In the genomic region with DNA sequence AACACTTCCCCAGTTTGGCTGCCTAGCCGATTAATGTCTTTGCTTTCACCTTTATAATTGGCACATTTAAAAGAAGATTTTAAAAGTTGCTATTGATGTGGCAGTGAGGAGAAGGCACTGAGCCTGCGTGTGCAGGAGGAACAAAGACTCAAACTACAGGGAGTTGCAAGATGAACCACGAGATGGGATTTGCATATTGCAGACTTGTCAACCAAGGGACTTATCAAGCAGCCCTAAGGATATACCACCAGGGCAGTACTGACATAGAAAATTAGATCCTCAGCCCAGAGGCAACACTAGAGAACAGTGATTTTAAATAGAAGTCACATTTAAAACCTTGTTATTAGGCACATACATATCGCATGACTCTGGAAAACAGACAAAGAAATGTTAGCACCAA, we compare ENCODE assay signal across 24 cellular contexts.
A peak's percentile ranks its signal among the peaks of the same experiment; 100 is the strongest.
DNase-seq lines count a peak whose midpoint lies in the region; ATAC-seq and TF ChIP-seq lines count a peak whose summit lies in the region.
"Had no signal": no experiment of that assay in that cellular context is flagged by ENCODE, and none has a peak within 500 bp of the region (broad histone marks: within the 10 kb centered on the region; RNA-seq: fewer than 3 reads in every experiment).

No MANE protein-coding gene starts in this region.

- peak; percentile 46 for ATAC-seq in GM19324 (IDR thresholded peaks at IDR 0.05; ENCODE audit: low FRiP score, unreplicated experiment)
- ATAC-seq: A549, GM12878, T-cell had no signal

- no peaks in the 10 kb centered on the region for H3K36me3 Mint-ChIP-seq in type B pancreatic cell
- H3K36me3 Mint-ChIP-seq: CD4-positive, CD25-positive, alpha-beta regulatory T cell; T-cell had no signal

- no peak for TF ChIP-seq EP300 in neural cell (conservative IDR thresholded peaks at IDR 0.05; ENCODE audit: poor library complexity, severe bottlenecking)

- H4K20me1 ChIP-seq in neural cell (ENCODE audit: insufficient read depth), result no peaks in the 10 kb centered on the region

- H3K4me3 ChIP-seq in NB4 (ENCODE audit: low read depth, low read length) (no peak overlapping the region), neural cell (ENCODE audit: low read length) (no peak overlapping the region)
- H3K4me3 ChIP-seq: A549, GM12878, SJCRH30 had no signal

- H3K36me3 ChIP-seq in neural cell (ENCODE audit: insufficient read depth, low read length), result no peaks in the 10 kb centered on the region
- H3K36me3 ChIP-seq: SJCRH30 had no signal

- no peaks in the 10 kb centered on the region for H3K9me2 ChIP-seq in neural cell (ENCODE audit: insufficient read depth, low read length)

- TF ChIP-seq CTCF in NB4 (IDR thresholded peaks at IDR 0.05; ENCODE audit: low read depth, low read length) (no peak), neural cell (IDR thresholded peaks at IDR 0.05; ENCODE audit: poor library complexity, severe bottlenecking) (no peak), type B pancreatic cell (conservative IDR thresholded peaks at IDR 0.05) (no peak)

- no peak overlapping the region for H3K4me3 Mint-ChIP-seq in type B pancreatic cell
- H3K4me3 Mint-ChIP-seq: B cell; CD4-positive, CD25-positive, alpha-beta regulatory T cell; H9; T-cell had no signal

- DNase-seq in NB4 (ENCODE audit: low read depth) (peak; percentile 22), type B pancreatic cell (ENCODE audit: extremely low spot score, unreplicated experiment) (no peak), head of caudate nucleus (no peak)
- DNase-seq in stimulated activated naive CD4-positive, alpha-beta T cell treated with Interleukin-2 at 50 U/mL for 16 hours (lab: John Stamatoyannopoulos, UW), result no peak
- DNase-seq in effector CD4-positive, alpha-beta T cell, result no peak
- DNase-seq: CD4-positive, CD25-positive, alpha-beta regulatory T cell; COR-L47; DMS79 treated with DMSO at 0.1 percent for 48 hours; H9; Kasumi-1; NCI-H1092 treated with DMSO at 0.1 percent for 48 hours; NCI-H1436 treated with DMSO at 0.1 percent for 48 hours; NCI-H2029; NCI-H226; NCI-H510A treated with DMSO at 0.1 percent for 48 hours; NCI-H82; OCI-M1; SJCRH30; T-cell had no signal

- H3K27me3 ChIP-seq in neural cell (ENCODE audit: insufficient read depth, low read depth, low read length), result no peaks in the 10 kb centered on the region
- H3K27me3 ChIP-seq: SJCRH30 had no signal

- H3K79me2 ChIP-seq in neural cell (replicated peaks; ENCODE audit: insufficient read depth, low read length), result no peaks in the 10 kb centered on the region

- no peak for TF ChIP-seq POLR2A in NB4 (IDR thresholded peaks at IDR 0.05; ENCODE audit: extremely low read depth, insufficient read length)

- no peak overlapping the region for H3K4me2 ChIP-seq in neural cell (ENCODE audit: low read length)
- H3K4me2 ChIP-seq: A549 had no signal

- H3K4me1 Mint-ChIP-seq in type B pancreatic cell (ENCODE audit: unreplicated experiment), result peaks cover 17% of the 10 kb centered on the region
- H3K4me1 Mint-ChIP-seq: B cell; CD4-positive, CD25-positive, alpha-beta regulatory T cell; T-cell had no signal

- H3K9me3 ChIP-seq in neural cell (ENCODE audit: low read length), result no peaks in the 10 kb centered on the region
- H3K9me3 ChIP-seq: A549, SJCRH30 had no signal

- peak overlapping the region; percentile 4 for H3K27ac ChIP-seq in neural cell (ENCODE audit: low read length)
- H3K27ac ChIP-seq: A549, SJCRH30 had no signal

- no peaks in the 10 kb centered on the region for H3F3A ChIP-seq in neural cell (ENCODE audit: insufficient read depth, low read length, poor library complexity, severe bottlenecking)

- no peak for TF ChIP-seq RAD21 in neural cell (conservative IDR thresholded peaks at IDR 0.05)

- H3K27ac Mint-ChIP-seq in type B pancreatic cell, result peak overlapping the region; percentile 27
- H3K27ac Mint-ChIP-seq: B cell; CD4-positive, CD25-positive, alpha-beta regulatory T cell; H9; T-cell had no signal

- no peak overlapping the region for H3K9ac ChIP-seq in neural cell (ENCODE audit: low read length)

- no peaks in the 10 kb centered on the region for H3K9me3 Mint-ChIP-seq in type B pancreatic cell
- H3K9me3 Mint-ChIP-seq: H9, T-cell had no signal

- peak overlapping the region; percentile 15 for H2AFZ ChIP-seq in neural cell (ENCODE audit: low read depth, low read length)

- H3K27me3 Mint-ChIP-seq in type B pancreatic cell, result no peaks in the 10 kb centered on the region
- H3K27me3 Mint-ChIP-seq: B cell had no signal

- intact Hi-C loops in head of caudate nucleus (cut with DNase I), result no loop called here

TF ChIP-seq in neural cell, 6 proteins besides CTCF, POLR2A, EP300 and RAD21:
- TF ChIP-seq TAF1 (IDR thresholded peaks at IDR 0.05; ENCODE audit: low read depth) (no peak), SMC3 (conservative IDR thresholded peaks at IDR 0.05; ENCODE audit: poor library complexity) (no peak)
